9 cellular contexts compared by ENCODE assay signal in the genomic region with DNA sequence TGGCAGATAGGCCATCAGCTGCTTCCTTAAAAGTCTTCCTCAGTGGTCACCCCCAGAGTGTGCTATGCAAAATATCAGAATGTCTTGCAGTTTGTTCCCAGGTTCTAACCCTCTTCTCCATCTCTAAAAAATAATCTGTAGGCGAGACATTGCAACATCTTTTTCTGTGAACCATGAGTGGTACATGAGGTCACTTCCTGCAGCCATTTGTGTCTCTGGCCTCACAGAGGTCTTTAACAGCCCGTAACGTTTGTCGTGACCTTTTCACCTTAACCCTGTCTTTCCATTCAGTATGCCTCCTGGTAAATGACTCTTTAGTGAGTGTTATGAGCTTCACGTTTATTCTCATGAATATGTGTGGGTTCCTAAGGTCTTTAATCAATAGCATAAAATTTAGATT.
DNase-seq lines count a peak whose midpoint lies in the region; ATAC-seq lines count a peak whose summit lies in the region.
"Had no signal": no experiment of that assay in that cellular context is flagged by ENCODE, and none has a peak within 500 bp of the region (broad histone marks: within the 10 kb centered on the region; RNA-seq: fewer than 3 reads in every experiment).

No MANE protein-coding gene starts in this region.

- intact Hi-C loops in left cardiac atrium (cut with DNase I) = no loop called here

- no peaks in the 10 kb centered on the region for H3K27me3 Mint-ChIP-seq in activated T-cell treated with anti-CD3 and anti-CD28 coated beads, Interleukin-2, amount 50 U/mL, for 72 hours (ENCODE audit: low read depth)
- H3K27me3 Mint-ChIP-seq: brain had no signal

- peaks cover 52% of the 10 kb centered on the region for H3K4me1 Mint-ChIP-seq in activated T-cell treated with anti-CD3 and anti-CD28 coated beads, Interleukin-2, amount 50 U/mL, for 72 hours (ENCODE audit: low read depth)

- H3K36me3 Mint-ChIP-seq in activated T-cell treated with anti-CD3 and anti-CD28 coated beads, Interleukin-2, amount 50 U/mL, for 72 hours (ENCODE audit: insufficient read depth in 2 of 2) = peaks cover 16 to 24% of the 10 kb centered on the region in 2 donors

- DNase-seq in CD1c-positive myeloid dendritic cell (ENCODE audit: extremely low spot score) (peak; percentile 97), HuH-7 (ENCODE audit: low spot score) (peak; percentile 18), left cardiac atrium (no peak), NCI-H524 treated with DMSO at 0.1 percent for 48 hours (lab: John Stamatoyannopoulos, UW) (no peak)
- DNase-seq in activated T-cell treated with anti-CD3 and anti-CD28 coated beads, Interleukin-2, amount 50 U/mL, for 72 hours = peak; percentile 33 to 53
- DNase-seq in stimulated activated naive CD8-positive, alpha-beta T cell treated with anti-CD3 and anti-CD28 coated beads, Interleukin-15, Interleukin-2, amounts not matched to agents 100 U/mL and 50 U/mL, for 24 hours = peak; percentile 32

- peaks cover 2 to 3% of the 10 kb centered on the region in 2 donors for H3K9me3 Mint-ChIP-seq in activated T-cell treated with anti-CD3 and anti-CD28 coated beads, Interleukin-2, amount 50 U/mL, for 72 hours
- H3K9me3 Mint-ChIP-seq: brain had no signal

- ATAC-seq in activated T-cell treated with anti-CD3 and anti-CD28 coated beads, Interleukin-2, amount 50 U/mL, for 72 hours (replicated peaks in 1 of 2) = peak; percentile 49 to 63
- ATAC-seq in left cardiac atrium = peak; percentile 62 to 79
- peak; percentile 76 for ATAC-seq in stimulated activated naive CD8-positive, alpha-beta T cell treated with anti-CD3 and anti-CD28 coated beads, Interleukin-15, Interleukin-2, amounts not matched to agents 100 U/mL and 50 U/mL, for 24 hours
- no peak for ATAC-seq in GM21737 (IDR thresholded peaks at IDR 0.05; ENCODE audit: unreplicated experiment)
- no peak for ATAC-seq in GM21526 (IDR thresholded peaks at IDR 0.05; ENCODE audit: low FRiP score, unreplicated experiment)

- peak overlapping the region; percentile 87 for H3K27ac Mint-ChIP-seq in activated T-cell treated with anti-CD3 and anti-CD28 coated beads, Interleukin-2, amount 50 U/mL, for 72 hours

- peak overlapping the region; percentile 10 to 62 for H3K4me3 Mint-ChIP-seq in activated T-cell treated with anti-CD3 and anti-CD28 coated beads, Interleukin-2, amount 50 U/mL, for 72 hours
- H3K4me3 Mint-ChIP-seq: brain had no signal

Comparison
In these comparisons a context has a peak if more than half of its experiments do, and no peak if none do; other contexts are left out.
1. DNase-seq: peak in CD1c-positive myeloid dendritic cell (single experiment), HuH-7 (single experiment), activated T-cell treated with anti-CD3 and anti-CD28 coated beads, Interleukin-2, amount 50 U/mL, for 72 hours (2 of 2) and stimulated activated naive CD8-positive, alpha-beta T cell treated with anti-CD3 and anti-CD28 coated beads, Interleukin-15, Interleukin-2, amounts not matched to agents 100 U/mL and 50 U/mL, for 24 hours (single experiment); none in left cardiac atrium (single experiment) and NCI-H524 treated with DMSO at 0.1 percent for 48 hours (single experiment).
2. ATAC-seq: peak in activated T-cell treated with anti-CD3 and anti-CD28 coated beads, Interleukin-2, amount 50 U/mL, for 72 hours (2 of 2), left cardiac atrium (2 of 2) and stimulated activated naive CD8-positive, alpha-beta T cell treated with anti-CD3 and anti-CD28 coated beads, Interleukin-15, Interleukin-2, amounts not matched to agents 100 U/mL and 50 U/mL, for 24 hours (single experiment); none in GM21737 (single experiment) and GM21526 (single experiment).